8 cellular contexts compared by ENCODE assay signal in genomic region chr2:66433695-66433944, GRCh38. TPM values are rescaled to one million over a fixed set of nuclear protein-coding genes. Genes with fewer than 3 reads are reported as not detected.
DNase-seq lines count a peak whose midpoint lies in the region; ATAC-seq and TF ChIP-seq lines count a peak whose summit lies in the region.

No MANE protein-coding gene starts in this region.

- ATAC-seq in CD4-positive, alpha-beta T cell (ENCODE audit: poor library complexity): no peak
- ATAC-seq in RWPE2 (ENCODE audit: low read depth) (no peak), HG02981 (IDR thresholded peaks at IDR 0.05; ENCODE audit: unreplicated experiment) (no peak), HG02840 (IDR thresholded peaks at IDR 0.05; ENCODE audit: low FRiP score, unreplicated experiment) (no peak)

- peaks cover 37% of the 10 kb centered on the region for H3K4me1 Mint-ChIP-seq in CD4-positive, alpha-beta T cell (ENCODE audit: low read depth)

- intact Hi-C loops in CD4-positive, alpha-beta T cell (cut with DNase I, micrococcal nuclease): no loop called here
- intact Hi-C loops in esophagus muscularis mucosa (cut with DNase I) (loop anchor here (5.0 kb wide), 3 partner anchors 784 to 1414 kb away; no protein-coding TSS in a partner anchor), ovary (cut with DNase I) (loop anchor here in 3 of 4 donors (5.0 to 10.0 kb wide), 7 partner anchors 709 to 1414 kb away; partner anchors contain the start of gene ETAA1 (in 1 of the 3))

- H3K9me3 ChIP-seq in CD4-positive, alpha-beta T cell (ENCODE audit: control insufficient read depth, low read length): no peaks in the 10 kb centered on the region
- H3K9me3 ChIP-seq in RWPE2 (ENCODE audit: severe bottlenecking): no peaks in the 10 kb centered on the region
- no peaks in the 10 kb centered on the region for H3K9me3 ChIP-seq in esophagus muscularis mucosa
- H3K9me3 ChIP-seq in ovary: no peaks in the 10 kb centered on the region

- peak overlapping the region; percentile 65 for H3K4me3 Mint-ChIP-seq in CD4-positive, alpha-beta T cell

- H3K27me3 Mint-ChIP-seq in CD4-positive, alpha-beta T cell: peaks cover 97% of the 10 kb centered on the region

- no peak overlapping the region for H3K27ac ChIP-seq in CD4-positive, alpha-beta T cell (ENCODE audit: low read depth, low read length)
- H3K27ac ChIP-seq in RWPE2 (ENCODE audit: poor library complexity, severe bottlenecking): peak overlapping the region; percentile 80
- peak overlapping the region; percentile 86 to 98 (median 93) for H3K27ac ChIP-seq in esophagus muscularis mucosa (replicated peaks in 1 of 4)
- peak overlapping the region; percentile 84 to 89 for H3K27ac ChIP-seq in ovary

- DNase-seq in CD4-positive, alpha-beta T cell: no peak
- DNase-seq in RWPE2 (ENCODE audit: low spot score) (no peak), esophagus muscularis mucosa (ENCODE audit: extremely low spot score) (no peak), ovary (no peak), nucleus accumbens (lab: John Stamatoyannopoulos, UW) (no peak), NCI-H82 treated with DMSO at 0.1 percent for 48 hours (lab: John Stamatoyannopoulos, UW; ENCODE audit: unreplicated experiment) (no peak)

- CTCF ChIA-PET in CD4-positive, alpha-beta T cell (lab: Charles Lee): no interaction called here

- 0% methylated on average over 7 of the region's 7 CpGs for WGBS in esophagus muscularis mucosa
- WGBS in ovary, 3 donors: 0% methylated on average over 7 of the region's 7 CpGs

- H3K36me3 Mint-ChIP-seq in CD4-positive, alpha-beta T cell (ENCODE audit: low read depth): no peaks in the 10 kb centered on the region

- no peak overlapping the region for H3K27ac Mint-ChIP-seq in CD4-positive, alpha-beta T cell

- TF ChIP-seq CTCF in CD4-positive, alpha-beta T cell (IDR thresholded peaks at IDR 0.05): no peak
- TF ChIP-seq CTCF in RWPE2 (IDR thresholded peaks at IDR 0.05; ENCODE audit: poor library complexity, severe bottlenecking) (no peak), esophagus muscularis mucosa (IDR thresholded peaks at IDR 0.05) (no peak), ovary (IDR thresholded peaks at IDR 0.05) (no peak)

- H3K36me3 ChIP-seq in RWPE2 (ENCODE audit: low read depth): 0 out of 2 replicates have a peak, but pooled peaks cover 7% of the 10 kb centered on the region
- no peaks in the 10 kb centered on the region for H3K36me3 ChIP-seq in esophagus muscularis mucosa
- no peaks in the 10 kb centered on the region for H3K36me3 ChIP-seq in ovary

- TF ChIP-seq POLR2A in esophagus muscularis mucosa (IDR thresholded peaks at IDR 0.05; ENCODE audit: low read depth): no peak
- TF ChIP-seq POLR2A in ovary (IDR thresholded peaks at IDR 0.05): peak; percentile 1

- no peak for TF ChIP-seq EP300 in esophagus muscularis mucosa (IDR thresholded peaks at IDR 0.05)
- TF ChIP-seq EP300 in ovary (IDR thresholded peaks at IDR 0.05): no peak

- H3K4me3 ChIP-seq in RWPE2 (ENCODE audit: severe bottlenecking): peak overlapping the region; percentile 81
- peak overlapping the region; percentile 77 to 85 (median 80) for H3K4me3 ChIP-seq in esophagus muscularis mucosa
- peak overlapping the region; percentile 80 for H3K4me3 ChIP-seq in ovary

- no peaks in the 10 kb centered on the region for H3K9me3 Mint-ChIP-seq in CD4-positive, alpha-beta T cell

- POLR2A ChIA-PET in CD4-positive, alpha-beta T cell (lab: Charles Lee): no interaction called here

- peaks cover 92% of the 10 kb centered on the region for H3K27me3 ChIP-seq in CD4-positive, alpha-beta T cell (ENCODE audit: control insufficient read depth, insufficient read depth, low read length)
- no peaks in the 10 kb centered on the region for H3K27me3 ChIP-seq in RWPE2 (ENCODE audit: insufficient read depth, poor library complexity, severe bottlenecking)
- H3K27me3 ChIP-seq in esophagus muscularis mucosa: no peaks in the 10 kb centered on the region
- no peaks in the 10 kb centered on the region for H3K27me3 ChIP-seq in ovary

- no peaks in the 10 kb centered on the region for H3K4me1 ChIP-seq in RWPE2 (ENCODE audit: insufficient read depth, poor library complexity, severe bottlenecking)
- H3K4me1 ChIP-seq in esophagus muscularis mucosa: peaks cover 0 to 41% (median 35%) of the 10 kb centered on the region in 4 donors
- no peaks in the 10 kb centered on the region for H3K4me1 ChIP-seq in ovary (ENCODE audit: insufficient read depth)

RNA-seq across cellular contexts. Expression of gene MEIS1, which starts 1.3 kb away (rescaled TPM):
- not detected for total RNA-seq in CD4-positive, alpha-beta T cell
- 100 to 1,000 TPM in 3 of 4 donors, 10 to 100 TPM in 1; 89.8 to 166 (median 132) TPM for total RNA-seq in esophagus muscularis mucosa
- 100 to 1,000 TPM in 2 of 7 donors, 10 to 100 TPM in 5; 33.9 to 163 (median 92.3) TPM for total RNA-seq in ovary
- 10 to 100 TPM; 19.4 to 50.2 TPM for polyA plus RNA-seq in ovary

Comparison
In these comparisons a context has a peak if more than half of its experiments do, and no peak if none do; other contexts are left out.
1. RNA of gene MEIS1, which starts 1.3 kb away (total RNA-seq): 89.8 to 166 TPM in esophagus muscularis mucosa and 33.9 to 163 TPM in ovary; not detected in CD4-positive, alpha-beta T cell; every median in the first group is over 10 times any median in the second.
2. intact Hi-C loops: an anchor here in esophagus muscularis mucosa (5.0 kb wide) and ovary (5.0 to 10.0 kb wide); none called in CD4-positive, alpha-beta T cell.
3. Peak in every context shown above with its lines, with median percentiles within 50 percentile points of each other: H3K4me3 ChIP-seq.